In genomic region chr1:25698252-25698651, GRCh38 we compare ENCODE assay signal across 12 cellular contexts.
DNase-seq lines count a peak whose midpoint lies in the region; FAIRE-seq and TF ChIP-seq lines count a peak whose summit lies in the region.
"Had no signal": no experiment of that assay in that cellular context is flagged by ENCODE, and none has a peak within 500 bp of the region (broad histone marks: within the 10 kb centered on the region; RNA-seq: fewer than 3 reads in every experiment).

No MANE protein-coding gene starts in this region.

- DNase-seq in stimulated activated CD4-positive, alpha-beta T cell treated with anti-CD3 and anti-CD28 coated beads, Interleukin-15, amount 100 ng/mL, for 24 hours, result peak; percentile 74
- no peak for DNase-seq in stimulated activated CD4-positive, alpha-beta T cell treated with anti-CD3 and anti-CD28 coated beads, Interleukin-12 subunit alpha, Interleukin-12 subunit beta, amount 100 ng/mL, for 4 hours
- DNase-seq in bronchial epithelial cell (ENCODE audit: low read depth) (no peak), osteoblast (ENCODE audit: insufficient read length, low spot score, missing footprints) (peak; percentile 75), NCI-H128 (lab: John Stamatoyannopoulos, UW; ENCODE audit: unreplicated experiment) (no peak), NCI-H2171 treated with DMSO at 0.1 percent for 48 hours (lab: John Stamatoyannopoulos, UW) (no peak), 8988T (no peak)
- DNase-seq: amygdala, Right ventricle myocardium superior, T1000, upper lobe of left lung had no signal

- H3K36me3 ChIP-seq in bronchial epithelial cell (ENCODE audit: control insufficient read depth, insufficient read depth, low read length) (no peaks in the 10 kb centered on the region), osteoblast (ENCODE audit: insufficient read depth, low read length) (no peaks in the 10 kb centered on the region)
- H3K36me3 ChIP-seq: BLaER1 treated with 17β-estradiol and CSF1 and Interleukin-3, amounts not matched to agents 10 nM and 100 nM; upper lobe of left lung had no signal

- H3K9me3 ChIP-seq in osteoblast (ENCODE audit: low read depth, low read length), result no peaks in the 10 kb centered on the region
- H3K9me3 ChIP-seq: BLaER1 treated with 17β-estradiol and CSF1 and Interleukin-3, amounts not matched to agents 10 nM and 100 nM; upper lobe of left lung had no signal

- no peaks in the 10 kb centered on the region for H3K27me3 ChIP-seq in bronchial epithelial cell (ENCODE audit: control insufficient read depth, insufficient read depth, low read length)
- no peaks in the 10 kb centered on the region for H3K27me3 ChIP-seq in osteoblast (ENCODE audit: insufficient read depth, low read length)
- H3K27me3 ChIP-seq: BLaER1 treated with 17β-estradiol and CSF1 and Interleukin-3, amounts not matched to agents 10 nM and 100 nM; upper lobe of left lung had no signal

- FAIRE-seq in bronchial epithelial cell (lab: Jason Lieb, UNC), result peak; percentile 58

- H3K27ac ChIP-seq in osteoblast (ENCODE audit: low read depth, low read length), result no peak overlapping the region
- H3K27ac ChIP-seq: BLaER1 treated with 17β-estradiol and CSF1 and Interleukin-3, amounts not matched to agents 10 nM and 100 nM had no signal

- peaks cover 58% of the 10 kb centered on the region for H3K4me1 ChIP-seq in osteoblast (ENCODE audit: insufficient read depth, low read length)

- TF ChIP-seq CTCF in bronchial epithelial cell (IDR thresholded peaks at IDR 0.05; ENCODE audit: insufficient read depth, low read length, severe bottlenecking) (no peak), osteoblast (IDR thresholded peaks at IDR 0.05; ENCODE audit: extremely low read depth, low read depth, low read length) (no peak)

- H3K4me3 ChIP-seq in bronchial epithelial cell (ENCODE audit: low read depth, low read length) (no peak overlapping the region), osteoblast (ENCODE audit: insufficient read depth, low read length) (no peak overlapping the region)
- H3K4me3 ChIP-seq: BLaER1 treated with 17β-estradiol and CSF1 and Interleukin-3, amounts not matched to agents 10 nM and 100 nM; upper lobe of left lung had no signal

- no peak overlapping the region for H3K4me2 ChIP-seq in osteoblast (ENCODE audit: insufficient read depth, low read length)

- H4K20me1 ChIP-seq in osteoblast (ENCODE audit: insufficient read depth, low read length), result no peaks in the 10 kb centered on the region
- H4K20me1 ChIP-seq: BLaER1 treated with 17β-estradiol and CSF1 and Interleukin-3, amounts not matched to agents 10 nM and 100 nM had no signal

- H2AFZ ChIP-seq in osteoblast (ENCODE audit: low read length), result no peak overlapping the region

- no peaks in the 10 kb centered on the region for H3K79me2 ChIP-seq in osteoblast (ENCODE audit: insufficient read depth, low read length)

Comparison
In these comparisons a context has a peak if more than half of its experiments do, and no peak if none do; other contexts are left out.
1. DNase-seq: peak in stimulated activated CD4-positive, alpha-beta T cell treated with anti-CD3 and anti-CD28 coated beads, Interleukin-15, amount 100 ng/mL, for 24 hours (single experiment) and osteoblast (single experiment); none in stimulated activated CD4-positive, alpha-beta T cell treated with anti-CD3 and anti-CD28 coated beads, Interleukin-12 subunit alpha, Interleukin-12 subunit beta, amount 100 ng/mL, for 4 hours (single experiment), bronchial epithelial cell (single experiment), NCI-H128 (single experiment), NCI-H2171 treated with DMSO at 0.1 percent for 48 hours (single experiment) and 8988T (single experiment).